Comparison of ENCODE assay signal across 1 cellular context in genomic region chr5:177315411-177315810, GRCh38.
TF ChIP-seq lines count a peak whose summit lies in the region.

No MANE protein-coding gene starts in this region.

TF ChIP-seq in H1, 55 proteins besides CTCF, POLR2A, EP300 and RAD21:
- TF ChIP-seq SP2 (IDR thresholded peaks at IDR 0.05; ENCODE audit: low read length) (no peak), SP4 (IDR thresholded peaks at IDR 0.05; ENCODE audit: low read length) (no peak), SIX5 (IDR thresholded peaks at IDR 0.05; ENCODE audit: low read depth, low read length) (no peak), RFX5 (IDR thresholded peaks at IDR 0.05; ENCODE audit: borderline replicate concordance, low read depth, low read length) (no peak), RNF2 (IDR thresholded peaks at IDR 0.05; ENCODE audit: borderline replicate concordance, low read depth, low read length, missing control alignments, poor library complexity, severe bottlenecking) (no peak), MAFK (IDR thresholded peaks at IDR 0.05; ENCODE audit: low read depth, low read length) (no peak), EZH2 (IDR thresholded peaks at IDR 0.05; ENCODE audit: low read depth, low read length, severe bottlenecking) (no peak)
